1 cellular context compared by ENCODE assay signal in genomic region chr6:12957321-12958051, GRCh38.
TF ChIP-seq lines count a peak whose summit lies in the region.

No MANE protein-coding gene starts in this region.

TF ChIP-seq in K562, 482 proteins besides CTCF, POLR2A, EP300 and RAD21 (continued from another document):
- TF ChIP-seq ZNF318 (IDR thresholded peaks at IDR 0.05; ENCODE audit: borderline replicate concordance in 1 of 2, low read depth in 1 of 2) = no peak
- peak; percentile 93; the same call in 1 of the 2 replicates for TF ChIP-seq EZH2 (IDR thresholded peaks at IDR 0.05; ENCODE audit: borderline replicate concordance, low read depth, low read length)
